In the genomic region with DNA sequence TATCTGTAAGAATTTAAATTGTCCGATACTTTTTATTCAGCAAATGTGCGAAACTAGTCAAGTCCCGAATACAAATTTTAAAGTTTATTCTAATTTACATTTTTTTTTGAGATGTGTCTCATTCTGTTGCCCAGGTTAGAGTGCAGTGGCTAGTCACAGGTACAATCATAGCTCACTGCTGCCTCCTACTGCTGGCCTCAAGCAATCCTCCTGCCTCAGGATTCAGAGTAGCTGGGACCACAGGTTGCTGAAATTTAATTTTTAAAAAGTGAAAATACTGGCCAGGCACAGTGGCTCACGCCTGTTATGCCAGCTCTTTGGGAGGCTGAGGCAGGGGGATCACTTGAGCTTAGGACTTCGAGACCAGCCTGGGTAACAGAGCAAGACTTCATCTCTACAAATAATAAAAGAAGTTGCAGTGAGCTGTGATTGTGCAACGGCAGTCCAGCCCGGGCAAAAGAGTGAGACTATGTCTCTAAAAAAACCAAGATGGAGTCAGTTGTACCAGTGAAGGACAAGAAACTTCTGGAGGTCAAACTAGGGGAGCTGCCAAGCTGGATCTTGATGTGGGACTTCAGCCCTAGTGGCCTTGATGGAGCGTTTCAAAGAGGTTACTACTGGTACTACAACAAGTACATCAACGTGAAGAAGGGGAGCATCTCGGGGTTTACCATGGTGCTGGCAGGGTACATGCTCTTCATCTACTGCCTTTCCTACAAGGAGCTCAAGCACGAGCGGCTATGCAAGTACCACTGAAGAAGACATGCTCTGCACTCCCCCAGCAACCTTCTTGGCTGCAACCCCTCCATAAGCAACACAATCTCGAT, we compare ENCODE assay signal across 1 cellular context.
A peak's percentile ranks its signal among the peaks of the same experiment; 100 is the strongest.
TF ChIP-seq lines count a peak whose summit lies in the region.

No MANE protein-coding gene starts in this region.

TF ChIP-seq in HepG2, 621 proteins besides CTCF, POLR2A, EP300 and RAD21 (continues in another document):
- no peak for TF ChIP-seq KMT2B (CRISPR knock-in tag; IDR thresholded peaks at IDR 0.05)
- TF ChIP-seq SMC3 (IDR thresholded peaks at IDR 0.05; ENCODE audit: low read length): peak; percentile 74
- TF ChIP-seq RXRA (CRISPR knock-in tag; IDR thresholded peaks at IDR 0.05): no peak
- no peak for TF ChIP-seq ZNF567 (CRISPR knock-in tag; IDR thresholded peaks at IDR 0.05; ENCODE audit: borderline replicate concordance)
- no peak for TF ChIP-seq PCBP2 (optimal IDR thresholded peaks at IDR 0.05; ENCODE audit: low read depth, low read length, poor library complexity, severe bottlenecking)
- TF ChIP-seq ZNF777 (CRISPR knock-in tag; IDR thresholded peaks at IDR 0.05): no peak
- no peak for TF ChIP-seq ZNF12 (CRISPR knock-in tag; IDR thresholded peaks at IDR 0.05)
- TF ChIP-seq KDM5B (CRISPR knock-in tag; IDR thresholded peaks at IDR 0.05; ENCODE audit: borderline replicate concordance): no peak
- TF ChIP-seq, protein P1, sequence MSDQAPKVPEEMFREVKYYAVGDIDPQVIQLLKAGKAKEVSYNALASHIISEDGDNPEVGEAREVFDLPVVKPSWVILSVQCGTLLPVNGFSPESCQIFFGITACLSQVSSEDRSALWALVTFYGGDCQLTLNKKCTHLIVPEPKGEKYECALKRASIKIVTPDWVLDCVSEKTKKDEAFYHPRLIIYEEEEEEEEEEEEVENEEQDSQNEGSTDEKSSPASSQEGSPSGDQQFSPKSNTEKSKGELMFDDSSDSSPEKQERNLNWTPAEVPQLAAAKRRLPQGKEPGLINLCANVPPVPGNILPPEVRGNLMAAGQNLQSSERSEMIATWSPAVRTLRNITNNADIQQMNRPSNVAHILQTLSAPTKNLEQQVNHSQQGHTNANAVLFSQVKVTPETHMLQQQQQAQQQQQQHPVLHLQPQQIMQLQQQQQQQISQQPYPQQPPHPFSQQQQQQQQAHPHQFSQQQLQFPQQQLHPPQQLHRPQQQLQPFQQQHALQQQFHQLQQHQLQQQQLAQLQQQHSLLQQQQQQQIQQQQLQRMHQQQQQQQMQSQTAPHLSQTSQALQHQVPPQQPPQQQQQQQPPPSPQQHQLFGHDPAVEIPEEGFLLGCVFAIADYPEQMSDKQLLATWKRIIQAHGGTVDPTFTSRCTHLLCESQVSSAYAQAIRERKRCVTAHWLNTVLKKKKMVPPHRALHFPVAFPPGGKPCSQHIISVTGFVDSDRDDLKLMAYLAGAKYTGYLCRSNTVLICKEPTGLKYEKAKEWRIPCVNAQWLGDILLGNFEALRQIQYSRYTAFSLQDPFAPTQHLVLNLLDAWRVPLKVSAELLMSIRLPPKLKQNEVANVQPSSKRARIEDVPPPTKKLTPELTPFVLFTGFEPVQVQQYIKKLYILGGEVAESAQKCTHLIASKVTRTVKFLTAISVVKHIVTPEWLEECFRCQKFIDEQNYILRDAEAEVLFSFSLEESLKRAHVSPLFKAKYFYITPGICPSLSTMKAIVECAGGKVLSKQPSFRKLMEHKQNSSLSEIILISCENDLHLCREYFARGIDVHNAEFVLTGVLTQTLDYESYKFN (CRISPR knock-in tag; conservative IDR thresholded peaks at IDR 0.05): no peak
- no peak for TF ChIP-seq ESRRA (CRISPR knock-in tag; IDR thresholded peaks at IDR 0.05; ENCODE audit: low read depth)
- TF ChIP-seq NFE2 (CRISPR knock-in tag; IDR thresholded peaks at IDR 0.05): no peak
- peak; percentile 33 for TF ChIP-seq XRCC5 (optimal IDR thresholded peaks at IDR 0.05; ENCODE audit: low read length)
- TF ChIP-seq ZNF678 (CRISPR knock-in tag; IDR thresholded peaks at IDR 0.05): no peak
- no peak for TF ChIP-seq ZNF101 (CRISPR knock-in tag; IDR thresholded peaks at IDR 0.05; ENCODE audit: borderline replicate concordance, low read depth)
- no peak for TF ChIP-seq ZC3H4 (CRISPR knock-in tag; IDR thresholded peaks at IDR 0.05; ENCODE audit: borderline replicate concordance)
- no peak for TF ChIP-seq NCOA1 (CRISPR knock-in tag; IDR thresholded peaks at IDR 0.05)
- TF ChIP-seq ZNF225 (CRISPR knock-in tag; IDR thresholded peaks at IDR 0.05): no peak
- TF ChIP-seq, protein P2, sequence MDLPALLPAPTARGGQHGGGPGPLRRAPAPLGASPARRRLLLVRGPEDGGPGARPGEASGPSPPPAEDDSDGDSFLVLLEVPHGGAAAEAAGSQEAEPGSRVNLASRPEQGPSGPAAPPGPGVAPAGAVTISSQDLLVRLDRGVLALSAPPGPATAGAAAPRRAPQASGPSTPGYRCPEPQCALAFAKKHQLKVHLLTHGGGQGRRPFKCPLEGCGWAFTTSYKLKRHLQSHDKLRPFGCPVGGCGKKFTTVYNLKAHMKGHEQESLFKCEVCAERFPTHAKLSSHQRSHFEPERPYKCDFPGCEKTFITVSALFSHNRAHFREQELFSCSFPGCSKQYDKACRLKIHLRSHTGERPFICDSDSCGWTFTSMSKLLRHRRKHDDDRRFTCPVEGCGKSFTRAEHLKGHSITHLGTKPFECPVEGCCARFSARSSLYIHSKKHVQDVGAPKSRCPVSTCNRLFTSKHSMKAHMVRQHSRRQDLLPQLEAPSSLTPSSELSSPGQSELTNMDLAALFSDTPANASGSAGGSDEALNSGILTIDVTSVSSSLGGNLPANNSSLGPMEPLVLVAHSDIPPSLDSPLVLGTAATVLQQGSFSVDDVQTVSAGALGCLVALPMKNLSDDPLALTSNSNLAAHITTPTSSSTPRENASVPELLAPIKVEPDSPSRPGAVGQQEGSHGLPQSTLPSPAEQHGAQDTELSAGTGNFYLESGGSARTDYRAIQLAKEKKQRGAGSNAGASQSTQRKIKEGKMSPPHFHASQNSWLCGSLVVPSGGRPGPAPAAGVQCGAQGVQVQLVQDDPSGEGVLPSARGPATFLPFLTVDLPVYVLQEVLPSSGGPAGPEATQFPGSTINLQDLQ (CRISPR knock-in tag; IDR thresholded peaks at IDR 0.05): no peak
- no peak for TF ChIP-seq CHCHD3 (CRISPR knock-in tag; IDR thresholded peaks at IDR 0.05)
- no peak for TF ChIP-seq ZBTB38 (CRISPR knock-in tag; IDR thresholded peaks at IDR 0.05)
- TF ChIP-seq DMAP1 (CRISPR knock-in tag; IDR thresholded peaks at IDR 0.05): no peak
- TF ChIP-seq ZSCAN25 (CRISPR knock-in tag; IDR thresholded peaks at IDR 0.05): no peak
- TF ChIP-seq ZNF761 (CRISPR knock-in tag; conservative IDR thresholded peaks at IDR 0.05): no peak
- TF ChIP-seq, protein P3, sequence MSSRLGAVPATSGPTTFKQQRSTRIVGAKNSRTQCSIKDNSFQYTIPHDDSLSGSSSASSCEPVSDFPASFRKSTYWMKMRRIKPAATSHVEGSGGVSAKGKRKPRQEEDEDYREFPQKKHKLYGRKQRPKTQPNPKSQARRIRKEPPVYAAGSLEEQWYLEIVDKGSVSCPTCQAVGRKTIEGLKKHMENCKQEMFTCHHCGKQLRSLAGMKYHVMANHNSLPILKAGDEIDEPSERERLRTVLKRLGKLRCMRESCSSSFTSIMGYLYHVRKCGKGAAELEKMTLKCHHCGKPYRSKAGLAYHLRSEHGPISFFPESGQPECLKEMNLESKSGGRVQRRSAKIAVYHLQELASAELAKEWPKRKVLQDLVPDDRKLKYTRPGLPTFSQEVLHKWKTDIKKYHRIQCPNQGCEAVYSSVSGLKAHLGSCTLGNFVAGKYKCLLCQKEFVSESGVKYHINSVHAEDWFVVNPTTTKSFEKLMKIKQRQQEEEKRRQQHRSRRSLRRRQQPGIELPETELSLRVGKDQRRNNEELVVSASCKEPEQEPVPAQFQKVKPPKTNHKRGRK (CRISPR knock-in tag; IDR thresholded peaks at IDR 0.05): no peak
- TF ChIP-seq ZNF562 (CRISPR knock-in tag; IDR thresholded peaks at IDR 0.05; ENCODE audit: borderline replicate concordance): no peak
- TF ChIP-seq, protein P4, sequence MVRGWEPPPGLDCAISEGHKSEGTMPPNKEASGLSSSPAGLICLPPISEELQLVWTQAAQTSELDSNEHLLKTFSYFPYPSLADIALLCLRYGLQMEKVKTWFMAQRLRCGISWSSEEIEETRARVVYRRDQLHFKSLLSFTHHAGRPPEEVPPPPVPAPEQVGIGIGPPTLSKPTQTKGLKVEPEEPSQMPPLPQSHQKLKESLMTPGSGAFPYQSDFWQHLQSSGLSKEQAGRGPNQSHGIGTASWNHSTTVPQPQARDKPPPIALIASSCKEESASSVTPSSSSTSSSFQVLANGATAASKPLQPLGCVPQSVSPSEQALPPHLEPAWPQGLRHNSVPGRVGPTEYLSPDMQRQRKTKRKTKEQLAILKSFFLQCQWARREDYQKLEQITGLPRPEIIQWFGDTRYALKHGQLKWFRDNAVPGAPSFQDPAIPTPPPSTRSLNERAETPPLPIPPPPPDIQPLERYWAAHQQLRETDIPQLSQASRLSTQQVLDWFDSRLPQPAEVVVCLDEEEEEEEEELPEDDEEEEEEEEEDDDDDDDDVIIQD (CRISPR knock-in tag; IDR thresholded peaks at IDR 0.05; ENCODE audit: low read depth): no peak
- TF ChIP-seq, protein P5, sequence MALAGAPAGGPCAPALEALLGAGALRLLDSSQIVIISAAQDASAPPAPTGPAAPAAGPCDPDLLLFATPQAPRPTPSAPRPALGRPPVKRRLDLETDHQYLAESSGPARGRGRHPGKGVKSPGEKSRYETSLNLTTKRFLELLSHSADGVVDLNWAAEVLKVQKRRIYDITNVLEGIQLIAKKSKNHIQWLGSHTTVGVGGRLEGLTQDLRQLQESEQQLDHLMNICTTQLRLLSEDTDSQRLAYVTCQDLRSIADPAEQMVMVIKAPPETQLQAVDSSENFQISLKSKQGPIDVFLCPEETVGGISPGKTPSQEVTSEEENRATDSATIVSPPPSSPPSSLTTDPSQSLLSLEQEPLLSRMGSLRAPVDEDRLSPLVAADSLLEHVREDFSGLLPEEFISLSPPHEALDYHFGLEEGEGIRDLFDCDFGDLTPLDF (CRISPR knock-in tag; IDR thresholded peaks at IDR 0.05): no peak
- no peak for TF ChIP-seq ZMYM2 (CRISPR knock-in tag; IDR thresholded peaks at IDR 0.05)
- TF ChIP-seq, protein P6, sequence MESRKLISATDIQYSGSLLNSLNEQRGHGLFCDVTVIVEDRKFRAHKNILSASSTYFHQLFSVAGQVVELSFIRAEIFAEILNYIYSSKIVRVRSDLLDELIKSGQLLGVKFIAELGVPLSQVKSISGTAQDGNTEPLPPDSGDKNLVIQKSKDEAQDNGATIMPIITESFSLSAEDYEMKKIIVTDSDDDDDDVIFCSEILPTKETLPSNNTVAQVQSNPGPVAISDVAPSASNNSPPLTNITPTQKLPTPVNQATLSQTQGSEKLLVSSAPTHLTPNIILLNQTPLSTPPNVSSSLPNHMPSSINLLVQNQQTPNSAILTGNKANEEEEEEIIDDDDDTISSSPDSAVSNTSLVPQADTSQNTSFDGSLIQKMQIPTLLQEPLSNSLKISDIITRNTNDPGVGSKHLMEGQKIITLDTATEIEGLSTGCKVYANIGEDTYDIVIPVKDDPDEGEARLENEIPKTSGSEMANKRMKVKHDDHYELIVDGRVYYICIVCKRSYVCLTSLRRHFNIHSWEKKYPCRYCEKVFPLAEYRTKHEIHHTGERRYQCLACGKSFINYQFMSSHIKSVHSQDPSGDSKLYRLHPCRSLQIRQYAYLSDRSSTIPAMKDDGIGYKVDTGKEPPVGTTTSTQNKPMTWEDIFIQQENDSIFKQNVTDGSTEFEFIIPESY (CRISPR knock-in tag; IDR thresholded peaks at IDR 0.05): no peak
- TF ChIP-seq KLF15 (CRISPR knock-in tag; IDR thresholded peaks at IDR 0.05; ENCODE audit: borderline replicate concordance): no peak
- no peak for TF ChIP-seq SP140L (CRISPR knock-in tag; IDR thresholded peaks at IDR 0.05; ENCODE audit: borderline replicate concordance)
- TF ChIP-seq, protein P7, sequence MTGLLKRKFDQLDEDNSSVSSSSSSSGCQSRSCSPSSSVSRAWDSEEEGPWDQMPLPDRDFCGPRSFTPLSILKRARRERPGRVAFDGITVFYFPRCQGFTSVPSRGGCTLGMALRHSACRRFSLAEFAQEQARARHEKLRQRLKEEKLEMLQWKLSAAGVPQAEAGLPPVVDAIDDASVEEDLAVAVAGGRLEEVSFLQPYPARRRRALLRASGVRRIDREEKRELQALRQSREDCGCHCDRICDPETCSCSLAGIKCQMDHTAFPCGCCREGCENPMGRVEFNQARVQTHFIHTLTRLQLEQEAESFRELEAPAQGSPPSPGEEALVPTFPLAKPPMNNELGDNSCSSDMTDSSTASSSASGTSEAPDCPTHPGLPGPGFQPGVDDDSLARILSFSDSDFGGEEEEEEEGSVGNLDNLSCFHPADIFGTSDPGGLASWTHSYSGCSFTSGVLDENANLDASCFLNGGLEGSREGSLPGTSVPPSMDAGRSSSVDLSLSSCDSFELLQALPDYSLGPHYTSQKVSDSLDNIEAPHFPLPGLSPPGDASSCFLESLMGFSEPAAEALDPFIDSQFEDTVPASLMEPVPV (CRISPR knock-in tag; IDR thresholded peaks at IDR 0.05): no peak
- TF ChIP-seq ZNF431 (CRISPR knock-in tag; IDR thresholded peaks at IDR 0.05; ENCODE audit: borderline replicate concordance, low read depth): peak; percentile 49; the same call in 1 of the 2 replicates
- TF ChIP-seq, protein P8, sequence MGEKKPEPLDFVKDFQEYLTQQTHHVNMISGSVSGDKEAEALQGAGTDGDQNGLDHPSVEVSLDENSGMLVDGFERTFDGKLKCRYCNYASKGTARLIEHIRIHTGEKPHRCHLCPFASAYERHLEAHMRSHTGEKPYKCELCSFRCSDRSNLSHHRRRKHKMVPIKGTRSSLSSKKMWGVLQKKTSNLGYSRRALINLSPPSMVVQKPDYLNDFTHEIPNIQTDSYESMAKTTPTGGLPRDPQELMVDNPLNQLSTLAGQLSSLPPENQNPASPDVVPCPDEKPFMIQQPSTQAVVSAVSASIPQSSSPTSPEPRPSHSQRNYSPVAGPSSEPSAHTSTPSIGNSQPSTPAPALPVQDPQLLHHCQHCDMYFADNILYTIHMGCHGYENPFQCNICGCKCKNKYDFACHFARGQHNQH (CRISPR knock-in tag; IDR thresholded peaks at IDR 0.05): 0 out of 2 replicates have a peak, but pooled peaks have one; percentile 24
- TF ChIP-seq, protein P9, sequence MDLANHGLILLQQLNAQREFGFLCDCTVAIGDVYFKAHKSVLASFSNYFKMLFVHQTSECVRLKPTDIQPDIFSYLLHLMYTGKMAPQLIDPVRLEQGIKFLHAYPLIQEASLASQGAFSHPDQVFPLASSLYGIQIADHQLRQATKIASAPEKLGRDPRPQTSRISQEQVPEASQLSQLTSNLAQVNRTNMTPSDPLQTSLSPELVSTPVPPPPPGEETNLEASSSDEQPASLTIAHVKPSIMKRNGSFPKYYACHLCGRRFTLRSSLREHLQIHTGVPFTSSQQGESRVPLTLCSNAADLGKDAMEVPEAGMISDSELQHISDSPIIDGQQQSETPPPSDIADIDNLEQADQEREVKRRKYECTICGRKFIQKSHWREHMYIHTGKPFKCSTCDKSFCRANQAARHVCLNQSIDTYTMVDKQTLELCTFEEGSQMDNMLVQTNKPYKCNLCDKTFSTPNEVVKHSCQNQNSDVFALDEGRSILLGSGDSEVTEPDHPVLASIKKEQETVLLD (CRISPR knock-in tag; IDR thresholded peaks at IDR 0.05; ENCODE audit: low read depth): no peak
- TF ChIP-seq RFXAP (CRISPR knock-in tag; IDR thresholded peaks at IDR 0.05; ENCODE audit: borderline replicate concordance): 0 out of 2 replicates have a peak, but pooled peaks have one; percentile 47
